Comparison of ENCODE assay signal across 8 cellular contexts in the genomic region with DNA sequence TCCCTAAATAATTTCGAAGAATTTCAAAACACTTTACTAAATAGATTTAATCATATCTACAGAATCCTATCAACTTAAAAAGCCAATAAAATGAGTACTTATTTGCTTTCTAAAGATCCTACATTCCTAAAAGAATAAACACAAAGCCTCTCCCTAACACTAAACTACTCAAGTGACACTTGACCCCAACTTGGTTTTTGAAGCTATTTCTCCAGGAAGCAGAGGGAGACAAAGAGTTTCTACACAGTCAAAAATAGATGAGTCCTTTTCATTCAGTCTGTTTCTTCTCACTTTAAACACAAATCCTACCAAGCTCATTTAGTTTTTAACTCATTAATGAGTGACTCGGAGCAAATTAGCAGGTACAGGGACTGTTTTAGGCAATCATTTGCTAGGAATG. TPM values are rescaled to one million over a fixed set of nuclear protein-coding genes. Genes with fewer than 3 reads are reported as not detected.
DNase-seq lines count a peak whose midpoint lies in the region; ATAC-seq and TF ChIP-seq lines count a peak whose summit lies in the region.

No MANE protein-coding gene starts in this region.

- H3K9me3 ChIP-seq in CD4-positive, CD25-positive, alpha-beta regulatory T cell (ENCODE audit: control insufficient read depth in 2 of 2, low read length in 2 of 2): no peaks in the 10 kb centered on the region
- H3K9me3 ChIP-seq in Loucy (ENCODE audit: insufficient read depth, low read depth, low read length): no peaks in the 10 kb centered on the region
- no peaks in the 10 kb centered on the region for H3K9me3 ChIP-seq in endocrine pancreas (ENCODE audit: control insufficient read depth, low read length)
- no peaks in the 10 kb centered on the region for H3K9me3 ChIP-seq in neural progenitor cell (ENCODE audit: low read depth)

- H3K4me2 ChIP-seq in Loucy (ENCODE audit: low read depth, low read length, poor library complexity, severe bottlenecking) (peak overlapping the region; percentile 94), neural progenitor cell (peak overlapping the region; percentile 81)

- TF ChIP-seq CTCF in Loucy (conservative IDR thresholded peaks at IDR 0.05; ENCODE audit: low read length) (0 out of 2 replicates have a peak, but pooled peaks have one; percentile 14), neural progenitor cell (IDR thresholded peaks at IDR 0.05) (no peak)

- H3K27me3 ChIP-seq in CD4-positive, CD25-positive, alpha-beta regulatory T cell (ENCODE audit: control insufficient read depth, insufficient read depth, low read length): no peaks in the 10 kb centered on the region
- H3K27me3 ChIP-seq in Loucy (ENCODE audit: insufficient read depth, low read length, poor library complexity, severe bottlenecking) (no peaks in the 10 kb centered on the region), endocrine pancreas (ENCODE audit: control insufficient read depth, insufficient read depth, low read length) (no peaks in the 10 kb centered on the region), neural progenitor cell (no peaks in the 10 kb centered on the region)

- H3K4me1 ChIP-seq in CD4-positive, CD25-positive, alpha-beta regulatory T cell (ENCODE audit: control insufficient read depth, insufficient read depth, low read length, poor library complexity, severe bottlenecking): peaks cover 28% of the 10 kb centered on the region
- H3K4me1 ChIP-seq in Loucy (ENCODE audit: insufficient read depth, low read length, poor library complexity, severe bottlenecking) (peaks cover 49% of the 10 kb centered on the region), endocrine pancreas (ENCODE audit: control insufficient read depth, insufficient read depth, low read length) (peaks cover 21% of the 10 kb centered on the region), neural progenitor cell (peaks cover 24% of the 10 kb centered on the region)

- H3K27ac Mint-ChIP-seq in CD4-positive, CD25-positive, alpha-beta regulatory T cell: peak overlapping the region in 2 of 3 donors; percentile 95 to 97
- peak overlapping the region; percentile 28 for H3K27ac Mint-ChIP-seq in neural progenitor cell

- ATAC-seq in CD4-positive, CD25-positive, alpha-beta regulatory T cell (ENCODE audit: low read depth in 2 of 2): no peak
- ATAC-seq in GM18517 (IDR thresholded peaks at IDR 0.05; ENCODE audit: unreplicated experiment) (no peak), GM21360 (IDR thresholded peaks at IDR 0.05; ENCODE audit: unreplicated experiment) (no peak)

- DNase-seq in CD4-positive, CD25-positive, alpha-beta regulatory T cell: no peak
- DNase-seq in neural progenitor cell (ENCODE audit: low spot score): peak; percentile 26
- no peak for DNase-seq in stimulated activated CD4-positive, alpha-beta T cell treated with anti-CD3 and anti-CD28 coated beads, Interleukin-12 subunit alpha, Interleukin-12 subunit beta, amount 100 ng/mL, for 4 hours
- no peak for DNase-seq in activated CD4-positive, CD25-positive, alpha-beta regulatory T cell (lab: John Stamatoyannopoulos, UW)

- H3K36me3 ChIP-seq in CD4-positive, CD25-positive, alpha-beta regulatory T cell (ENCODE audit: control insufficient read depth, insufficient read depth, low read length): no peaks in the 10 kb centered on the region
- H3K36me3 ChIP-seq in Loucy (ENCODE audit: insufficient read depth, low read length) (no peaks in the 10 kb centered on the region), endocrine pancreas (ENCODE audit: control insufficient read depth, insufficient read depth, low read length) (no peaks in the 10 kb centered on the region), neural progenitor cell (no peaks in the 10 kb centered on the region)

- peak overlapping the region; percentile 97 to 98 (median 97) for H3K4me3 Mint-ChIP-seq in CD4-positive, CD25-positive, alpha-beta regulatory T cell
- H3K4me3 Mint-ChIP-seq in neural progenitor cell: peak overlapping the region; percentile 98

- H3K79me2 ChIP-seq in Loucy (ENCODE audit: insufficient read depth, low read length) (peaks cover 67% of the 10 kb centered on the region), neural progenitor cell (ENCODE audit: low read depth) (peaks cover 66% of the 10 kb centered on the region)

- no peak overlapping the region for H2AFZ ChIP-seq in Loucy (ENCODE audit: low read length)
- no peak overlapping the region for H2AFZ ChIP-seq in neural progenitor cell (replicated peaks)

- peaks cover 39 to 71% (median 48%) of the 10 kb centered on the region in 4 donors for H3K4me1 Mint-ChIP-seq in CD4-positive, CD25-positive, alpha-beta regulatory T cell
- H3K4me1 Mint-ChIP-seq in neural progenitor cell: peaks cover 32% of the 10 kb centered on the region

- H3F3A ChIP-seq in Loucy (ENCODE audit: low read depth) (no peaks in the 10 kb centered on the region), neural progenitor cell (ENCODE audit: low read depth) (peaks cover 9% of the 10 kb centered on the region)

- peaks cover 4% of the 10 kb centered on the region for H3K27me3 Mint-ChIP-seq in CD4-positive, CD25-positive, alpha-beta regulatory T cell
- H3K27me3 Mint-ChIP-seq in neural progenitor cell (ENCODE audit: insufficient read depth, low read depth): no peaks in the 10 kb centered on the region

- H3K9me3 Mint-ChIP-seq in CD4-positive, CD25-positive, alpha-beta regulatory T cell: no peaks in the 10 kb centered on the region
- H3K9me3 Mint-ChIP-seq in neural progenitor cell: peaks cover 3% of the 10 kb centered on the region

- peaks cover 59% of the 10 kb centered on the region for H4K20me1 ChIP-seq in Loucy (ENCODE audit: insufficient read depth, low read length, poor library complexity, severe bottlenecking)
- H4K20me1 ChIP-seq in neural progenitor cell (ENCODE audit: low read depth): peaks cover 61% of the 10 kb centered on the region

- no peaks in the 10 kb centered on the region for H3K36me3 Mint-ChIP-seq in CD4-positive, CD25-positive, alpha-beta regulatory T cell
- H3K36me3 Mint-ChIP-seq in neural progenitor cell: peaks cover 8% of the 10 kb centered on the region

- peak overlapping the region; percentile 88 for H3K4me3 ChIP-seq in CD4-positive, CD25-positive, alpha-beta regulatory T cell (ENCODE audit: low read depth, low read length)
- peak overlapping the region; percentile 91 for H3K4me3 ChIP-seq in Loucy (ENCODE audit: low read length, poor library complexity, severe bottlenecking)
- H3K4me3 ChIP-seq in endocrine pancreas (ENCODE audit: control insufficient read depth, insufficient read depth, low read length): peak overlapping the region; percentile 98
- peak overlapping the region; percentile 98 for H3K4me3 ChIP-seq in neural progenitor cell

- no peaks in the 10 kb centered on the region for H3K9me2 ChIP-seq in Loucy (replicated peaks; ENCODE audit: low read depth, low read length)

- H3K27ac ChIP-seq in CD4-positive, CD25-positive, alpha-beta regulatory T cell (ENCODE audit: insufficient read depth, low read length, poor library complexity, severe bottlenecking): no peak overlapping the region
- no peak overlapping the region for H3K27ac ChIP-seq in neural progenitor cell

- peak overlapping the region; percentile 80 for H3K9ac ChIP-seq in Loucy (ENCODE audit: low read depth, low read length, poor library complexity, severe bottlenecking)
- no peak overlapping the region for H3K9ac ChIP-seq in endocrine pancreas (ENCODE audit: control insufficient read depth, insufficient read depth, low read length)
- H3K9ac ChIP-seq in neural progenitor cell: no peak overlapping the region

RNA-seq across cellular contexts. Expression of a gene that starts 2.1 kb away (rescaled TPM):
- total RNA-seq in CD4-positive, CD25-positive, alpha-beta regulatory T cell: 60.9 TPM
- polyA plus RNA-seq in CD4-positive, CD25-positive, alpha-beta regulatory T cell: 10 to 100 TPM; 16.0 to 34.0 (median 22.2) TPM
- total RNA-seq in neural progenitor cell (ENCODE audit: low replicate concordance): 158 and 203 TPM in 2 replicates
